8 cellular contexts compared by ENCODE assay signal in genomic region chr2:238427435-238428162, GRCh38. TPM values are rescaled to one million over a fixed set of nuclear protein-coding genes. Genes with fewer than 3 reads are reported as not detected.
DNase-seq lines count a peak whose midpoint lies in the region; ATAC-seq and TF ChIP-seq lines count a peak whose summit lies in the region.

No MANE protein-coding gene starts in this region.

- peaks cover 14% of the 10 kb centered on the region for H3K4me1 ChIP-seq in NT2/D1 (ENCODE audit: insufficient read depth, insufficient read length)

- peak overlapping the region; percentile 87 to 91 for H3K4me3 Mint-ChIP-seq in effector memory CD8-positive, alpha-beta T cell
- peak overlapping the region; percentile 86 for H3K4me3 Mint-ChIP-seq in natural killer cell treated with Interleukin-12 subunit alpha and Interleukin-12 subunit beta and Interleukin-15 and Interleukin-18, amount 100 ng/mL, for 72 hours

- peak overlapping the region; percentile 92 to 94 for H3K27ac Mint-ChIP-seq in effector memory CD8-positive, alpha-beta T cell
- H3K27ac Mint-ChIP-seq in natural killer cell treated with Interleukin-12 subunit alpha and Interleukin-12 subunit beta and Interleukin-15 and Interleukin-18, amount 100 ng/mL, for 72 hours: peak overlapping the region; percentile 89 to 92

- no peaks in the 10 kb centered on the region for H3K9me3 Mint-ChIP-seq in effector memory CD8-positive, alpha-beta T cell
- H3K9me3 Mint-ChIP-seq in natural killer cell treated with Interleukin-12 subunit alpha and Interleukin-12 subunit beta and Interleukin-15 and Interleukin-18, amount 100 ng/mL, for 72 hours: no peaks in the 10 kb centered on the region

- H3K9me3 ChIP-seq in NT2/D1 (ENCODE audit: insufficient read depth, low read length): peaks cover 18% of the 10 kb centered on the region; the same call in 1 of the 2 replicates

- no peaks in the 10 kb centered on the region for H3K27me3 Mint-ChIP-seq in effector memory CD8-positive, alpha-beta T cell
- no peaks in the 10 kb centered on the region for H3K27me3 Mint-ChIP-seq in natural killer cell treated with Interleukin-12 subunit alpha and Interleukin-12 subunit beta and Interleukin-15 and Interleukin-18, amount 100 ng/mL, for 72 hours

- TF ChIP-seq CTCF in 22Rv1 (IDR thresholded peaks at IDR 0.05): no peak

- no peak for DNase-seq in NT2/D1 (ENCODE audit: low read depth, low spot score)
- no peak for DNase-seq in effector memory CD8-positive, alpha-beta T cell
- DNase-seq in natural killer cell treated with Interleukin-12 subunit alpha and Interleukin-12 subunit beta and Interleukin-15 and Interleukin-18, amount 100 ng/mL, for 72 hours (ENCODE audit: low spot score): no peak
- no peak for DNase-seq in cerebellar cortex (ENCODE audit: low spot score)
- DNase-seq in cerebellar nuclear complex (lab: John Stamatoyannopoulos, UW): no peak

- H3K36me3 Mint-ChIP-seq in effector memory CD8-positive, alpha-beta T cell (ENCODE audit: insufficient read depth): peaks cover 12% of the 10 kb centered on the region
- peaks cover 7% of the 10 kb centered on the region for H3K36me3 Mint-ChIP-seq in natural killer cell treated with Interleukin-12 subunit alpha and Interleukin-12 subunit beta and Interleukin-15 and Interleukin-18, amount 100 ng/mL, for 72 hours

- ATAC-seq in GM19467 (IDR thresholded peaks at IDR 0.05; ENCODE audit: unreplicated experiment): peak; percentile 12
- no peak for ATAC-seq in effector memory CD8-positive, alpha-beta T cell (replicated peaks)
- ATAC-seq in natural killer cell treated with Interleukin-12 subunit alpha and Interleukin-12 subunit beta and Interleukin-15 and Interleukin-18, amount 100 ng/mL, for 72 hours: peak in 1 of 2 donors; percentile 9
- ATAC-seq in GM21381 (IDR thresholded peaks at IDR 0.05; ENCODE audit: unreplicated experiment): no peak

- H3K4me1 Mint-ChIP-seq in effector memory CD8-positive, alpha-beta T cell (ENCODE audit: low read depth in 2 of 2): peaks cover 34 to 47% of the 10 kb centered on the region in 2 donors
- H3K4me1 Mint-ChIP-seq in natural killer cell treated with Interleukin-12 subunit alpha and Interleukin-12 subunit beta and Interleukin-15 and Interleukin-18, amount 100 ng/mL, for 72 hours (ENCODE audit: low read depth in 2 of 2): peaks cover 41 to 45% of the 10 kb centered on the region in 2 donors

- H3K27ac ChIP-seq in 22Rv1: peak overlapping the region; percentile 97

- H3K27me3 ChIP-seq in NT2/D1 (ENCODE audit: insufficient read depth, insufficient read length): no peaks in the 10 kb centered on the region

- peaks cover 28% of the 10 kb centered on the region for H3K36me3 ChIP-seq in NT2/D1 (ENCODE audit: insufficient read depth, insufficient read length, low read length)

- peak overlapping the region; percentile 99 for H3K4me3 ChIP-seq in NT2/D1 (ENCODE audit: insufficient read length, low read depth)

- H3K9ac ChIP-seq in NT2/D1 (ENCODE audit: insufficient read length, low read depth): peak overlapping the region; percentile 99

RNA-seq across cellular contexts. Expression of gene ASB1, which starts 0.9 kb away (rescaled TPM):
- total RNA-seq in natural killer cell treated with Interleukin-12 subunit alpha and Interleukin-12 subunit beta and Interleukin-15 and Interleukin-18, amount 100 ng/mL, for 72 hours: 10 to 100 TPM; 50.2 to 63.3 TPM
